In genomic region chr2:225090746-225091145, GRCh38 we compare ENCODE assay signal across 19 cellular contexts. TPM values are rescaled to one million over a fixed set of nuclear protein-coding genes. Genes with fewer than 3 reads are reported as not detected.
A peak's percentile ranks its signal among the peaks of the same experiment; 100 is the strongest.
DNase-seq lines count a peak whose midpoint lies in the region; ATAC-seq and TF ChIP-seq lines count a peak whose summit lies in the region.
"Had no signal": no experiment of that assay in that cellular context is flagged by ENCODE, and none has a peak within 500 bp of the region (broad histone marks: within the 10 kb centered on the region; RNA-seq: fewer than 3 reads in every experiment).

No MANE protein-coding gene starts in this region.

- H2BK5ac ChIP-seq in mesendoderm (ENCODE audit: low read length) = no peak overlapping the region

- H4K5ac ChIP-seq in mesendoderm (ENCODE audit: low read length) = no peak overlapping the region

- no peaks in the 10 kb centered on the region for H3K27me3 ChIP-seq in mammary epithelial cell (ENCODE audit: insufficient read depth, low read length)
- no peaks in the 10 kb centered on the region for H3K27me3 ChIP-seq in PC-9 (ENCODE audit: insufficient read depth, low read depth)
- H3K27me3 ChIP-seq in mesendoderm (ENCODE audit: insufficient read depth, low read length, poor library complexity) = no peaks in the 10 kb centered on the region
- H3K27me3 ChIP-seq: upper lobe of right lung had no signal

- TF ChIP-seq CTCF in mammary epithelial cell (conservative IDR thresholded peaks at IDR 0.05 in 1 of 2, IDR thresholded peaks at IDR 0.05 in 1 of 2; ENCODE audit: extremely low read depth in 1 of 2, insufficient read depth in 1 of 2, low read depth in 1 of 2, low read length in 2 of 2) (no peak), MCF 10A (IDR thresholded peaks at IDR 0.05; ENCODE audit: unreplicated experiment) (no peak), PC-9 (conservative IDR thresholded peaks at IDR 0.05) (no peak)

- POLR2A ChIA-PET in MCF 10A (lab: Yijun Ruan, JAX) (no interaction called here), PC-9 (lab: Charles Lee; ENCODE audit: unreplicated experiment) (interaction anchor here (0.6 to 0.7 kb wide), 2 partner anchors 29 to 37 kb away, joined by 3 to 11 read pairs; no protein-coding TSS in a partner anchor)

- H3K9me3 Mint-ChIP-seq in MCF 10A (ENCODE audit: unreplicated experiment) = no peaks in the 10 kb centered on the region

- H4K20me1 ChIP-seq in mammary epithelial cell (ENCODE audit: insufficient read depth, low read length) = no peaks in the 10 kb centered on the region
- no peaks in the 10 kb centered on the region for H4K20me1 ChIP-seq in PC-9 (ENCODE audit: insufficient read depth)

- no peak overlapping the region for H2BK120ac ChIP-seq in mesendoderm (ENCODE audit: low read depth, low read length)

- H3K56ac ChIP-seq in mesendoderm (ENCODE audit: low read length) = no peak overlapping the region

- H3K23ac ChIP-seq in mesendoderm (ENCODE audit: low read length) = no peak overlapping the region

- no peak overlapping the region for H3K4me3 ChIP-seq in mammary epithelial cell (replicated peaks in 1 of 3; ENCODE audit: insufficient read depth in 1 of 3, low read depth in 2 of 3, low read length in 3 of 3)
- H3K4me3 ChIP-seq in PC-9 = no peak overlapping the region
- H3K4me3 ChIP-seq in mesendoderm (ENCODE audit: low read length) = no peak overlapping the region
- H3K4me3 ChIP-seq: upper lobe of right lung had no signal

- no peak for ATAC-seq in HG03439 (IDR thresholded peaks at IDR 0.05; ENCODE audit: unreplicated experiment)
- ATAC-seq: Right ventricle myocardium inferior, upper lobe of right lung had no signal

- H3K4ac ChIP-seq in mesendoderm (ENCODE audit: low read depth, low read length) = no peak overlapping the region

- dilution Hi-C loops in mammary epithelial cell (cut with HindIII; ENCODE audit: low sequenced_read_pairs) = no loop called here

- H3K4me3 Mint-ChIP-seq in MCF 10A (ENCODE audit: unreplicated experiment) = no peak overlapping the region
- H3K4me3 Mint-ChIP-seq: activated CD4-positive, alpha-beta T cell treated with anti-CD3 and anti-CD28 coated beads, Interleukin-2, amount 10 ng/mL, durations not matched to agents 7 days and 5 days had no signal

- H3K4me2 ChIP-seq in mammary epithelial cell (ENCODE audit: insufficient read depth, low read depth, low read length) = peak overlapping the region; percentile 35
- H3K4me2 ChIP-seq in PC-9 = no peak overlapping the region
- H3K4me2 ChIP-seq in mesendoderm (ENCODE audit: low read length) = no peak overlapping the region

- no peaks in the 10 kb centered on the region for H3K36me3 Mint-ChIP-seq in MCF 10A (ENCODE audit: insufficient read depth, unreplicated experiment)

- WGBS in mammary epithelial cell (ENCODE audit: low coverage, missing lambda C conversion rate) = 46% methylated on average over 3 of the region's 3 CpGs
- no CpG with 5 or more reads among the region's 3 CpGs for WGBS in mesendoderm (ENCODE audit: extremely low coverage, insufficient coverage, low lambda C conversion rate)

- no peaks in the 10 kb centered on the region for H3K9me3 ChIP-seq in mammary epithelial cell (replicated peaks; ENCODE audit: insufficient read depth, low read length)
- H3K9me3 ChIP-seq in PC-9 (ENCODE audit: insufficient read depth, low read depth) = peaks cover 6% of the 10 kb centered on the region; the same call in 1 of the 2 replicates
- H3K9me3 ChIP-seq: upper lobe of right lung had no signal

- in situ Hi-C loops in mammary epithelial cell (cut with MboI; ENCODE audit: low sequenced_read_pairs in 2 of 2) = no loop called here

- H3K79me2 ChIP-seq in mammary epithelial cell (ENCODE audit: insufficient read depth, low read length) = no peaks in the 10 kb centered on the region
- no peaks in the 10 kb centered on the region for H3K79me2 ChIP-seq in PC-9 (ENCODE audit: low read depth)
- H3K79me2 ChIP-seq in mesendoderm (ENCODE audit: control insufficient read depth, insufficient read depth, low read length) = no peaks in the 10 kb centered on the region

- H3K36me3 ChIP-seq in mammary epithelial cell (ENCODE audit: insufficient read depth, low read length) = no peaks in the 10 kb centered on the region
- H3K36me3 ChIP-seq in PC-9 (ENCODE audit: low read depth) = no peaks in the 10 kb centered on the region
- H3K36me3 ChIP-seq in mesendoderm (ENCODE audit: control insufficient read depth, insufficient read depth, low read length) = no peaks in the 10 kb centered on the region
- H3K36me3 ChIP-seq: upper lobe of right lung had no signal

- no peak overlapping the region for H4K8ac ChIP-seq in mesendoderm (ENCODE audit: low read depth, low read length)

- intact Hi-C loops in mammary epithelial cell (cut with micrococcal nuclease) (loop anchor here (2.0 kb wide), 1 partner anchor 80 kb away; no protein-coding TSS in a partner anchor), MCF 10A (cut with micrococcal nuclease) (loop anchor here (1.0 kb wide), 1 partner anchor 11 kb away; no protein-coding TSS in a partner anchor), PC-9 (cut with micrococcal nuclease; ENCODE audit: unreplicated experiment) (no loop called here)

- DNase-seq in mammary epithelial cell (peak; percentile 67), MCF 10A (ENCODE audit: unreplicated experiment) (no peak), PC-9 (no peak), epithelial cell of prostate (ENCODE audit: low read depth, low spot score) (peak; percentile 74), mesendoderm (no peak), SHP77 treated with DMSO at 0.1 percent for 48 hours (lab: John Stamatoyannopoulos, UW) (no peak), NCI-H510A (lab: John Stamatoyannopoulos, UW) (no peak)
- DNase-seq: activated CD4-positive, alpha-beta T cell treated with anti-CD3 and anti-CD28 coated beads, Interleukin-2, amount 10 ng/mL, durations not matched to agents 7 days and 5 days; C1 segment of cervical spinal cord; Calu3; cortex of kidney; NCI-H510A treated with DMSO at 0.1 percent for 48 hours; nucleus accumbens; retina; stimulated activated CD8-positive, alpha-beta memory T cell treated with anti-CD3 and anti-CD28 coated beads, Interleukin-4, amount 100 ng/mL, for 48 hours; T-helper 1 cell; upper lobe of right lung had no signal

- no peaks in the 10 kb centered on the region for H3K27me3 Mint-ChIP-seq in MCF 10A (ENCODE audit: insufficient read depth, unreplicated experiment)

- H2BK15ac ChIP-seq in mesendoderm (replicated peaks; ENCODE audit: low read depth) = no peak overlapping the region

- no TSS peak for BruUV-seq in mammary epithelial cell (replicated peaks; lab: Mats Ljungman, UMichigan)
- BruUV-seq in MCF 10A (replicated peaks; lab: Mats Ljungman, UMichigan) = no TSS peak
- BruUV-seq in PC-9 (replicated peaks; lab: Mats Ljungman, UMichigan) = no TSS peak

- H3K27ac ChIP-seq in mammary epithelial cell (ENCODE audit: insufficient read depth, low read depth, low read length) = peak overlapping the region; percentile 90
- peak overlapping the region; percentile 63 for H3K27ac ChIP-seq in PC-9
- H3K27ac ChIP-seq in epithelial cell of prostate = peak overlapping the region; percentile 88
- H3K27ac ChIP-seq in mesendoderm (ENCODE audit: low read depth, low read length) = no peak overlapping the region
- H3K27ac ChIP-seq: upper lobe of right lung had no signal

- H2AFZ ChIP-seq in mammary epithelial cell (ENCODE audit: low read depth, low read length) = no peak overlapping the region
- no peak overlapping the region for H2AFZ ChIP-seq in PC-9

- no peak overlapping the region for H3K18ac ChIP-seq in mesendoderm (ENCODE audit: low read length)

- H3K79me1 ChIP-seq in mesendoderm (ENCODE audit: low read length) = no peaks in the 10 kb centered on the region

- CTCF ChIA-PET in mammary epithelial cell (lab: Charles Lee; ENCODE audit: low non-redundant PET) (no interaction called here), MCF 10A (lab: Yijun Ruan, JAX) (no interaction called here), PC-9 (lab: Charles Lee) (interaction anchor here (0.7 kb wide), 1 partner anchor 25 kb away, joined by 3 read pairs; no protein-coding TSS in a partner anchor)

- H3K4me1 Mint-ChIP-seq in MCF 10A (ENCODE audit: insufficient read depth, unreplicated experiment) = no peaks in the 10 kb centered on the region

- no peak overlapping the region for H3K27ac Mint-ChIP-seq in MCF 10A (ENCODE audit: low read depth, unreplicated experiment)
- H3K27ac Mint-ChIP-seq: activated CD4-positive, alpha-beta T cell treated with anti-CD3 and anti-CD28 coated beads, Interleukin-2, amount 10 ng/mL, durations not matched to agents 7 days and 5 days had no signal

- H3F3A ChIP-seq in PC-9 (ENCODE audit: insufficient read depth, low read depth) = peaks cover 6% of the 10 kb centered on the region; the same call in 1 of the 2 replicates

- no peak overlapping the region for H3K9ac ChIP-seq in mammary epithelial cell (ENCODE audit: insufficient read depth, low read length)
- H3K9ac ChIP-seq in mesendoderm (ENCODE audit: low read length) = no peak overlapping the region

- no peaks in the 10 kb centered on the region for H3K9me2 ChIP-seq in PC-9 (ENCODE audit: insufficient read depth)

- peaks cover 14% of the 10 kb centered on the region for H3K4me1 ChIP-seq in mammary epithelial cell (ENCODE audit: insufficient read depth, low read length)
- peaks cover 16% of the 10 kb centered on the region for H3K4me1 ChIP-seq in PC-9 (replicated peaks; ENCODE audit: insufficient read depth)
- no peaks in the 10 kb centered on the region for H3K4me1 ChIP-seq in mesendoderm (ENCODE audit: control insufficient read depth, low read depth, low read length)
- H3K4me1 ChIP-seq: upper lobe of right lung had no signal

- no peak overlapping the region for H2AK5ac ChIP-seq in mesendoderm (ENCODE audit: low read length)

RNA-seq across cellular contexts. Expression of gene DOCK10, which starts 48.5 kb away (rescaled TPM):
- total RNA-seq in mammary epithelial cell (1 to 10 TPM in 1 of 2 donors, under 1 TPM in 1; 0.50 to 5.1 TPM), MCF 10A (2022) (0.96 and 1.6 TPM in 2 replicates), PC-9 (2021) (28.9 and 33.6 TPM in 2 replicates)
- 5.1 TPM for polyA plus RNA-seq in mammary epithelial cell
- polyA minus RNA-seq in mammary epithelial cell = 32.4 TPM
- 0.39 TPM for polyA plus RNA-seq in mesendoderm (2013, experiment 1 of 2)
- 0.41 TPM for polyA plus RNA-seq in mesendoderm (2013, experiment 2 of 2)

Comparison
In these comparisons a context has a peak if more than half of its experiments do, and no peak if none do; other contexts are left out.
1. DNase-seq: peak in mammary epithelial cell (single experiment) and epithelial cell of prostate (single experiment); none in MCF 10A (single experiment), PC-9 (0 of 2), mesendoderm (single experiment), SHP77 treated with DMSO at 0.1 percent for 48 hours (single experiment) and NCI-H510A (single experiment).